25 cellular contexts compared by ENCODE assay signal in the genomic region with DNA sequence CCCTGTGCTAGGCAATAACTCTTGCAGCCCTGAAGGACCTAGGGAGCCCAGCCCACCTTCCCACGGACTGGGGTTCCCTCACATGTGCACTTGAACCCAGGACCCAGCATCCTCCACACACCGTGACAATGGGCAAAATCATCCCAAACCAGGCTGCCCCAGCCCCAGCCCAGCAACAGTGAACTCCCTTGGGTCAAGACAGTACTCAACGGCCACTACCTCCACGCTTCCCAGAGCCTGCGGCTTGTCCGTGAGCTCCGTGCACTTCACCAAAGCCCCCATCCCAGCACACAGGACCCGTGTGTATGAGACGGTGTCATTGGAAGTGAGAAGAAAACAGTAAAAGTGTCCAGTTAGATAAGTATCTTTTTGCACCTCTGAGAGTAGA. TPM values are rescaled to one million over a fixed set of nuclear protein-coding genes. Genes with fewer than 3 reads are reported as not detected.
DNase-seq lines count a peak whose midpoint lies in the region; ATAC-seq and TF ChIP-seq lines count a peak whose summit lies in the region.
"Had no signal": no experiment of that assay in that cellular context is flagged by ENCODE, and none has a peak within 500 bp of the region (broad histone marks: within the 10 kb centered on the region; RNA-seq: fewer than 3 reads in every experiment).

No MANE protein-coding gene starts in this region.

- TF ChIP-seq POLR2A in esophagus muscularis mucosa (IDR thresholded peaks at IDR 0.05; ENCODE audit: low read depth), result no peak
- TF ChIP-seq POLR2A in vagina (IDR thresholded peaks at IDR 0.05), result no peak

- H3K4me3 Mint-ChIP-seq in stimulated activated naive B cell treated with anti-CD40 and anti-IgM and Interleukin-4, amounts not matched to agents 10 μg/mL and 1 μg/mL and 100 μg/mL, for 72 hours, result no peak overlapping the region
- H3K4me3 Mint-ChIP-seq: CD4-positive, alpha-beta memory T cell; HFFc6 had no signal

- peak overlapping the region; percentile 5 for H3K27ac Mint-ChIP-seq in stimulated activated naive B cell treated with anti-CD40 and anti-IgM and Interleukin-4, amounts not matched to agents 10 μg/mL and 1 μg/mL and 100 μg/mL, for 72 hours
- H3K27ac Mint-ChIP-seq: CD4-positive, alpha-beta memory T cell; HFFc6 had no signal

- H3K4me1 ChIP-seq in esophagus muscularis mucosa (peaks cover 35 to 100% (median 97%) of the 10 kb centered on the region in 4 donors), muscle layer of colon (ENCODE audit: insufficient read depth, low read length) (peaks cover 64% of the 10 kb centered on the region), vagina (peaks cover 74% of the 10 kb centered on the region)
- H3K4me1 ChIP-seq: SJCRH30 had no signal

- no peak for ATAC-seq in stimulated activated naive B cell treated with anti-CD40 and anti-IgM and Interleukin-4, amounts not matched to agents 10 μg/mL and 1 μg/mL and 100 μg/mL, for 72 hours (replicated peaks)
- no peak for ATAC-seq in HG03039 (IDR thresholded peaks at IDR 0.05; ENCODE audit: unreplicated experiment)
- no peak for ATAC-seq in sciatic nerve
- ATAC-seq: PC-3, Right ventricle myocardium inferior had no signal

- no peak for TF ChIP-seq EP300 in esophagus muscularis mucosa (IDR thresholded peaks at IDR 0.05)

- peaks cover 49 to 62% of the 10 kb centered on the region in 2 donors for H3K36me3 Mint-ChIP-seq in stimulated activated naive B cell treated with anti-CD40 and anti-IgM and Interleukin-4, amounts not matched to agents 10 μg/mL and 1 μg/mL and 100 μg/mL, for 72 hours

- H3K4me3 ChIP-seq in esophagus muscularis mucosa (no peak overlapping the region), muscle layer of colon (ENCODE audit: low read depth in 1 of 2, low read length in 2 of 2) (no peak overlapping the region), vagina (no peak overlapping the region)
- H3K4me3 ChIP-seq: HAP-1, MG63, SJCRH30 had no signal

- H3K27ac ChIP-seq in esophagus muscularis mucosa (replicated peaks in 1 of 4), result peak overlapping the region; percentile 82 to 90 (median 88)
- peak overlapping the region; percentile 10 for H3K27ac ChIP-seq in muscle layer of colon (ENCODE audit: low read depth, low read length)
- peak overlapping the region; percentile 58 for H3K27ac ChIP-seq in vagina
- H3K27ac ChIP-seq: SJCRH30 had no signal

- TF ChIP-seq CTCF in esophagus muscularis mucosa (IDR thresholded peaks at IDR 0.05) (no peak), vagina (IDR thresholded peaks at IDR 0.05) (no peak)

- no peaks in the 10 kb centered on the region for H3K9me3 ChIP-seq in esophagus muscularis mucosa
- no peaks in the 10 kb centered on the region for H3K9me3 ChIP-seq in muscle layer of colon (ENCODE audit: low read length)
- no peaks in the 10 kb centered on the region for H3K9me3 ChIP-seq in vagina
- H3K9me3 ChIP-seq: HAP-1, MG63, SJCRH30 had no signal

- no peaks in the 10 kb centered on the region for H3K27me3 Mint-ChIP-seq in stimulated activated naive B cell treated with anti-CD40 and anti-IgM and Interleukin-4, amounts not matched to agents 10 μg/mL and 1 μg/mL and 100 μg/mL, for 72 hours
- H3K27me3 Mint-ChIP-seq: CD4-positive, alpha-beta memory T cell had no signal

- H3K9ac ChIP-seq in muscle layer of colon (ENCODE audit: low read length), result no peak overlapping the region

- H3K36me3 ChIP-seq in esophagus muscularis mucosa (peaks cover 0 to 76% (median 19%) of the 10 kb centered on the region in 4 donors), muscle layer of colon (ENCODE audit: insufficient read depth, low read length) (peaks cover 6% of the 10 kb centered on the region), vagina (peaks cover 0 to 11% of the 10 kb centered on the region in 2 donors)

- intact Hi-C loops in esophagus muscularis mucosa (cut with DNase I), result no loop called here
- intact Hi-C loops in vagina (cut with DNase I), result no loop called here
- intact Hi-C loops in sciatic nerve (cut with DNase I), result no loop called here

- peak; percentile 84 for DNase-seq in esophagus muscularis mucosa (ENCODE audit: extremely low spot score)
- no peak for DNase-seq in stimulated activated naive B cell treated with anti-CD40 and anti-IgM and Interleukin-4, amounts not matched to agents 10 μg/mL and 1 μg/mL and 100 μg/mL, for 72 hours
- peak in 1 of 2 donors; percentile 49 for DNase-seq in vagina (ENCODE audit: extremely low spot score in 2 of 2)
- DNase-seq in NCI-H2227 treated with DMSO at 0.1 percent for 48 hours (lab: John Stamatoyannopoulos, UW), result no peak
- no peak for DNase-seq in sciatic nerve (ENCODE audit: low spot score)
- DNase-seq: CD4-positive, alpha-beta memory T cell; COR-L47; DMS53; GOT3; HFFc6; KBM-7; MG63; NCI-H1105 treated with DMSO at 0.1 percent for 48 hours; NCI-H146; NCI-H1930; NCI-H2107; NCI-H446; NCI-H524 treated with DMSO at 0.1 percent for 48 hours; NCI-H774; PC-3; SJCRH30 had no signal

- no peaks in the 10 kb centered on the region for H3K9me3 Mint-ChIP-seq in stimulated activated naive B cell treated with anti-CD40 and anti-IgM and Interleukin-4, amounts not matched to agents 10 μg/mL and 1 μg/mL and 100 μg/mL, for 72 hours
- H3K9me3 Mint-ChIP-seq: CD4-positive, alpha-beta memory T cell; HFFc6 had no signal

- H3K27me3 ChIP-seq in esophagus muscularis mucosa, result no peaks in the 10 kb centered on the region
- no peaks in the 10 kb centered on the region for H3K27me3 ChIP-seq in muscle layer of colon (ENCODE audit: control insufficient read depth in 1 of 2, insufficient read depth in 2 of 2, low read length in 2 of 2)
- no peaks in the 10 kb centered on the region for H3K27me3 ChIP-seq in vagina
- H3K27me3 ChIP-seq: MG63, SJCRH30 had no signal

- H3K4me1 Mint-ChIP-seq in stimulated activated naive B cell treated with anti-CD40 and anti-IgM and Interleukin-4, amounts not matched to agents 10 μg/mL and 1 μg/mL and 100 μg/mL, for 72 hours, result no peaks in the 10 kb centered on the region
- H3K4me1 Mint-ChIP-seq: CD4-positive, alpha-beta memory T cell had no signal

- WGBS in esophagus muscularis mucosa, result over 99% methylated on average over 7 of the region's 9 CpGs

RNA-seq across cellular contexts. Expression of a gene that starts 55.8 kb away (rescaled TPM):
- total RNA-seq in esophagus muscularis mucosa (1 to 10 TPM; 5.0 to 8.4 (median 6.1) TPM), vagina (39.5 TPM), sciatic nerve (10.7 TPM)

Comparison
In these comparisons a context has a peak if more than half of its experiments do, and no peak if none do; other contexts are left out.
1. H3K27ac ChIP-seq: peak in every context shown above with its lines; median percentile 88 in esophagus muscularis mucosa; 58 in vagina; 10 in muscle layer of colon.